In the genomic region with DNA sequence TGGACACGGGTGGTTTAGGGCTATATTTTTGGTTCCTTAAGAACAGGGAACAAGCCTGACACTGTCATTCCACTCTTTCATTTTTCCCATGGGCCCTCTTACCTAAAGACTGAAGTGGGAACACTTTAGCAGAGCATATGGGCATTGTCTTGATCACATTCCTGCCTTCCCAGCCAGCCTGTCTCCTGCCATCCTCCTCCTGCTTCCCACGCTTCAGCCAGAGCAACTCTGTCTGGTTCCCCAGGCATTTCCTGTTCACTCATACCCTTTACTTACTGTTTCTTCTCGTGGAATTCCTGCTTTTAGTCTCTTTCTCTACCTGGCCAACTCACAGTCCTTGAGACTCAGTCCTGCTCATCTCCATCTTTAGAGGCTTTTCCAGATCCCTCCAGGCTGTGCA, we compare ENCODE assay signal across 14 cellular contexts. TPM values are rescaled to one million over a fixed set of nuclear protein-coding genes. Genes with fewer than 3 reads are reported as not detected.
A peak's percentile ranks its signal among the peaks of the same experiment; 100 is the strongest.
DNase-seq lines count a peak whose midpoint lies in the region; ATAC-seq and TF ChIP-seq lines count a peak whose summit lies in the region.
"Had no signal": no experiment of that assay in that cellular context is flagged by ENCODE, and none has a peak within 500 bp of the region (broad histone marks: within the 10 kb centered on the region; RNA-seq: fewer than 3 reads in every experiment).

No MANE protein-coding gene starts in this region.

- ATAC-seq in upper lobe of left lung (ENCODE audit: low FRiP score in 2 of 2) = no peak
- ATAC-seq in stimulated activated naive CD8-positive, alpha-beta T cell treated with anti-CD3 and anti-CD28 coated beads, Interleukin-15, amount 100 ng/mL, for 72 hours = no peak

- H3K36me3 ChIP-seq in breast epithelium (no peaks in the 10 kb centered on the region), upper lobe of left lung (peaks cover 0 to 51% (median 16%) of the 10 kb centered on the region in 4 donors)

- peaks cover 57% of the 10 kb centered on the region for H3K36me3 Mint-ChIP-seq in MCF 10A (ENCODE audit: insufficient read depth, unreplicated experiment)

- TF ChIP-seq POLR2A in breast epithelium (IDR thresholded peaks at IDR 0.05) (no peak), upper lobe of left lung (IDR thresholded peaks at IDR 0.05) (no peak)

- H3K4me3 Mint-ChIP-seq in MCF 10A (ENCODE audit: unreplicated experiment) = no peak overlapping the region
- H3K4me3 Mint-ChIP-seq in stimulated activated naive CD8-positive, alpha-beta T cell treated with anti-CD3 and anti-CD28 coated beads, Interleukin-15, amount 100 ng/mL, for 72 hours = no peak overlapping the region

- H3K27me3 ChIP-seq in breast epithelium = no peaks in the 10 kb centered on the region
- H3K27me3 ChIP-seq in upper lobe of left lung = no peaks in the 10 kb centered on the region

- TF ChIP-seq CTCF in MCF 10A (IDR thresholded peaks at IDR 0.05; ENCODE audit: unreplicated experiment) (no peak), breast epithelium (IDR thresholded peaks at IDR 0.05) (no peak), upper lobe of left lung (IDR thresholded peaks at IDR 0.05) (no peak)

- 33 to 52% methylated on average over 3 of the region's 3 CpGs for WGBS in upper lobe of left lung, 2 donors

- CTCF ChIA-PET in MCF 10A (lab: Yijun Ruan, JAX) = interaction anchor here (0.5 to 6.9 kb wide), 10 partner anchors 9 to 1881 kb away, joined by 3 to 47 read pairs (median 4); a partner anchor contains a TSS

- BruUV-seq in MCF 10A (replicated peaks; lab: Mats Ljungman, UMichigan) = no TSS peak

- intact Hi-C loops in MCF 10A (cut with micrococcal nuclease) = no loop called here
- intact Hi-C loops in breast epithelium (cut with DNase I; ENCODE audit: low total_unique reads) = no loop called here

- no peak overlapping the region for H3K27ac Mint-ChIP-seq in MCF 10A (ENCODE audit: low read depth, unreplicated experiment)
- H3K27ac Mint-ChIP-seq in stimulated activated naive CD8-positive, alpha-beta T cell treated with anti-CD3 and anti-CD28 coated beads, Interleukin-15, amount 100 ng/mL, for 72 hours = no peak overlapping the region

- POLR2A ChIA-PET in MCF 10A (lab: Yijun Ruan, JAX) = interaction anchor here (1.4 to 5.8 kb wide), 2 partner anchors 22 to 32 kb away, joined by 7 to 40 read pairs; a partner anchor contains a TSS

- H3K27ac ChIP-seq in breast epithelium = peak overlapping the region in 1 of 2 donors; percentile 73
- peak overlapping the region; percentile 44 to 80 (median 68) for H3K27ac ChIP-seq in upper lobe of left lung

- H3K4me3 ChIP-seq in breast epithelium = no peak overlapping the region
- no peak overlapping the region for H3K4me3 ChIP-seq in upper lobe of left lung

- TF ChIP-seq EP300 in upper lobe of left lung (IDR thresholded peaks at IDR 0.05) = no peak

- H3K27me3 Mint-ChIP-seq in MCF 10A (ENCODE audit: insufficient read depth, unreplicated experiment) = no peaks in the 10 kb centered on the region
- no peaks in the 10 kb centered on the region for H3K27me3 Mint-ChIP-seq in stimulated activated naive CD8-positive, alpha-beta T cell treated with anti-CD3 and anti-CD28 coated beads, Interleukin-15, amount 100 ng/mL, for 72 hours

- H3K9me3 Mint-ChIP-seq in MCF 10A (ENCODE audit: unreplicated experiment) = no peaks in the 10 kb centered on the region
- no peaks in the 10 kb centered on the region for H3K9me3 Mint-ChIP-seq in stimulated activated naive CD8-positive, alpha-beta T cell treated with anti-CD3 and anti-CD28 coated beads, Interleukin-15, amount 100 ng/mL, for 72 hours

- H3K4me1 Mint-ChIP-seq in MCF 10A (ENCODE audit: insufficient read depth, unreplicated experiment) = peaks cover 14% of the 10 kb centered on the region
- peaks cover 18% of the 10 kb centered on the region for H3K4me1 Mint-ChIP-seq in stimulated activated naive CD8-positive, alpha-beta T cell treated with anti-CD3 and anti-CD28 coated beads, Interleukin-15, amount 100 ng/mL, for 72 hours

- H3K9me3 ChIP-seq in breast epithelium = no peaks in the 10 kb centered on the region
- no peaks in the 10 kb centered on the region for H3K9me3 ChIP-seq in upper lobe of left lung

- peak; percentile 37 for DNase-seq in MCF 10A (ENCODE audit: unreplicated experiment)
- no peak for DNase-seq in breast epithelium (ENCODE audit: low spot score in 2 of 2)
- peak; percentile 75 for DNase-seq in amniotic epithelial cell (ENCODE audit: low read depth)
- peak; percentile 33 for DNase-seq in kidney glomerular epithelial cell (lab: John Stamatoyannopoulos, UW)
- DNase-seq in upper lobe of left lung = no peak
- no peak for DNase-seq in stimulated activated CD4-positive, alpha-beta T cell treated with anti-CD3 and anti-CD28 coated beads, Interleukin-1b, Interleukin-23, amount 100 ng/mL, for 48 hours
- no peak for DNase-seq in stimulated activated naive CD8-positive, alpha-beta T cell treated with anti-CD3 and anti-CD28 coated beads, Interleukin-15, amount 100 ng/mL, for 72 hours
- DNase-seq in DMS79 (lab: John Stamatoyannopoulos, UW) = no peak
- DNase-seq: activated CD4-positive, alpha-beta T cell treated with anti-CD3 and anti-CD28 coated beads for 48 hours; activated gamma-delta T cell treated with Interleukin-2 at 50 U/mL for 16 hours; AML-193; left ventricle myocardium superior; NCI-H1048; NCI-H526 treated with DMSO at 0.1 percent for 48 hours had no signal

- H3K4me1 ChIP-seq in breast epithelium = peaks cover 0 to 15% of the 10 kb centered on the region in 2 donors
- H3K4me1 ChIP-seq in upper lobe of left lung = peaks cover 26 to 46% (median 30%) of the 10 kb centered on the region in 4 donors

RNA-seq across cellular contexts. Expression of a gene that starts 22.8 kb away (rescaled TPM):
- 31.8 and 39.8 TPM in 2 replicates for total RNA-seq in MCF 10A (2022)
- total RNA-seq in breast epithelium = 10 to 100 TPM; 36.3 to 41.4 (median 37.4) TPM
- total RNA-seq in upper lobe of left lung = 10 to 100 TPM; 15.9 to 40.0 (median 35.0) TPM

RNA-seq across cellular contexts. Expression of a gene that starts 32.6 kb away (rescaled TPM):
- total RNA-seq in MCF 10A (2022) = 12.1 and 22.1 TPM in 2 replicates
- total RNA-seq in breast epithelium = 10 to 100 TPM; 32.2 to 58.8 (median 53.7) TPM
- 100 to 1,000 TPM in 4 of 6 donors, 10 to 100 TPM in 2; 65.0 to 145 (median 135) TPM for total RNA-seq in upper lobe of left lung

RNA-seq across cellular contexts. Expression of a gene that starts 57.5 kb away (rescaled TPM):
- total RNA-seq in MCF 10A (2022) (not detected in 2 replicates), breast epithelium (not detected), upper lobe of left lung (not detected)
- total RNA-seq: left ventricle myocardium superior had no signal

Comparison
In these comparisons a context has a peak if more than half of its experiments do, and no peak if none do; other contexts are left out.
1. DNase-seq: peak in MCF 10A (single experiment), amniotic epithelial cell (single experiment) and kidney glomerular epithelial cell (single experiment); none in breast epithelium (0 of 2), upper lobe of left lung (0 of 2), stimulated activated CD4-positive, alpha-beta T cell treated with anti-CD3 and anti-CD28 coated beads, Interleukin-1b, Interleukin-23, amount 100 ng/mL, for 48 hours (single experiment), stimulated activated naive CD8-positive, alpha-beta T cell treated with anti-CD3 and anti-CD28 coated beads, Interleukin-15, amount 100 ng/mL, for 72 hours (0 of 2) and DMS79 (single experiment).